30 cellular contexts compared by ENCODE assay signal in genomic region chr6:114053791-114054190, GRCh38.
"Had no signal": no experiment of that assay in that cellular context is flagged by ENCODE, and none has a peak within 500 bp of the region (broad histone marks: within the 10 kb centered on the region; RNA-seq: fewer than 3 reads in every experiment).

No MANE protein-coding gene starts in this region.

- H3K9me3 ChIP-seq: left lung, lower lobe of right lung, mucosa of descending colon, pancreas, prostate gland, suprapubic skin, thoracic aorta, tibial artery, upper lobe of right lung had no signal

- DNase-seq: hippocampal formation; immature natural killer cell; kidney; left colon; left lung; lower lobe of right lung; mammary epithelial cell; mesenchymal stem cell; midbrain; mucosa of descending colon; naive thymus-derived CD4-positive, alpha-beta T cell; occipital lobe; pancreas; posterior cingulate gyrus; retina; right cardiac atrium; stimulated activated CD4-positive, alpha-beta T cell treated with anti-CD3 and anti-CD28 coated beads, Interleukin-4, amount 100 ng/mL, for 24 hours; stimulated activated naive CD4-positive, alpha-beta T cell; tibial artery; trophoblast cell; upper lobe of right lung had no signal

- H3K27ac ChIP-seq: left lung, lower lobe of right lung, pancreas, prostate gland, skin epidermis, suprapubic skin, thoracic aorta, tibial artery, upper lobe of right lung had no signal

- H3K4me3 ChIP-seq: left lung, lower lobe of right lung, mucosa of descending colon, pancreas, prostate gland, skin epidermis, suprapubic skin, thoracic aorta, tibial artery, upper lobe of right lung had no signal

- H3K27me3 ChIP-seq: left lung, pancreas, suprapubic skin, tibial artery, upper lobe of right lung had no signal

- FAIRE-seq: islet of Langerhans, kidney, pancreas, urothelium cell line had no signal

- ATAC-seq: left colon; left lung; lower lobe of right lung; mucosa of descending colon; naive thymus-derived CD4-positive, alpha-beta T cell; natural killer cell treated with Interleukin-12 subunit alpha and Interleukin-12 subunit beta and Interleukin-15 and Interleukin-18, amount 100 ng/mL, for 72 hours; pancreas; right cardiac atrium; sciatic nerve; stimulated activated effector memory CD8-positive, alpha-beta T cell treated with anti-CD3 and anti-CD28 coated beads, Interleukin-12 subunit alpha, Interleukin-12 subunit beta, amount 100 ng/mL, for 72 hours; upper lobe of right lung had no signal

- H3K36me3 ChIP-seq: left lung, lower lobe of right lung, pancreas, prostate gland, suprapubic skin, thoracic aorta, tibial artery, upper lobe of right lung had no signal

- H3K4me1 ChIP-seq: left lung, lower lobe of right lung, pancreas, suprapubic skin, upper lobe of right lung had no signal
